Comparison of ENCODE assay signal across 10 cellular contexts in the genomic region with DNA sequence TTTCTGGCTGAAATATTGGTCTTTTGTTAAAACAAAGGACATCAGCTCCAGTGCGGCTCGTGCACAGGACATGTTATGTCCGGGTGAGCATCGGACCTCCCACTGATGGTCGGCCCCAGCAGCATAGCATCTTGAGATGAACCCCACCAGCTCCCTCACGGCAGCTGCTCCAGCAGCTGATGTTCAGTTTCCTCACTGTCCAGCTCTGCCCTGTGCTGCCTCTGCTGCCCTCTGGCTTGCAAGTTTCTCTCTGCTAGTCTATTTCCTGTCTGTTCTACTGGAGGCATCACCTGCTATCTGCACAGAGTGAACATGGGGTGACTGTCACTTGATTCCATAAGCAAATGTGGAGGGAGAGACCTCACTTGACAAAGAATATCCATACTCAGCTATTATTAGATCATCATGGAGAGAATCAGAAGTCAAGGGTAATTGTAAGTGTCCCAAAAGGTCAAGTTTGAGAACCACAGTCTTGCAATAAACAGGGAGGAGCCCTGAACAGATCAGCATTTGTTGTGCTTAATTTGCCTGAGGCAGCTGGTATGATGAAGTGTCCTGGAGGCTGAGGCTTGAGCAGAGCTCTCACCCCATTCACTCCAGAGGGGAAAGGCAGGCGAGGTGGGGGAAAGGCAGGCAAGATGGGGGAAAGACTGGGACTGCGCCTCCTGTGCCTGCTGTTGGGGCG.
DNase-seq lines count a peak whose midpoint lies in the region; ATAC-seq and TF ChIP-seq lines count a peak whose summit lies in the region.
"Had no signal": no experiment of that assay in that cellular context is flagged by ENCODE, and none has a peak within 500 bp of the region (broad histone marks: within the 10 kb centered on the region; RNA-seq: fewer than 3 reads in every experiment).

No MANE protein-coding gene starts in this region.

- DNase-seq in GM23248 (peak; percentile 70), OCI-M1 (lab: John Stamatoyannopoulos, UW) (peak; percentile 9), fibroblast of pulmonary artery (ENCODE audit: low read depth) (peak; percentile 48), posterior cingulate gyrus (peak in 8 of 10 donors; percentile 57 to 95 (median 69)), T-helper 1 cell (no peak)
- no peak for DNase-seq in stimulated activated CD4-positive, alpha-beta T cell treated with anti-CD3 and anti-CD28 coated beads, Interleukin-4, amount 100 ng/mL, for 1 hour
- DNase-seq in stimulated activated CD4-positive, alpha-beta T cell treated with anti-CD3 and anti-CD28 coated beads, Interleukin-12 subunit alpha, Interleukin-12 subunit beta, amount 100 ng/mL, for 4 hours: no peak
- DNase-seq in natural killer cell treated with Interleukin-12 subunit alpha and Interleukin-12 subunit beta and Interleukin-15 and Interleukin-18, amount 100 ng/mL, for 72 hours (ENCODE audit: low spot score): no peak

- no peaks in the 10 kb centered on the region for H3K9me3 ChIP-seq in GM23248 (ENCODE audit: low read depth)
- H3K9me3 ChIP-seq: SJSA1 had no signal

- H3K9me2 ChIP-seq in GM23248 (ENCODE audit: insufficient read depth): no peaks in the 10 kb centered on the region

- peaks cover 37% of the 10 kb centered on the region for H3K4me1 ChIP-seq in GM23248 (ENCODE audit: insufficient read depth)
- H3K4me1 ChIP-seq: parathyroid adenoma had no signal

- ATAC-seq in natural killer cell treated with Interleukin-12 subunit alpha and Interleukin-12 subunit beta and Interleukin-15 and Interleukin-18, amount 100 ng/mL, for 72 hours: no peak

- H3K27ac Mint-ChIP-seq in natural killer cell treated with Interleukin-12 subunit alpha and Interleukin-12 subunit beta and Interleukin-15 and Interleukin-18, amount 100 ng/mL, for 72 hours: no peak overlapping the region

- no peaks in the 10 kb centered on the region for H4K20me1 ChIP-seq in GM23248 (ENCODE audit: insufficient read depth)

- H3K27me3 ChIP-seq in GM23248 (replicated peaks; ENCODE audit: insufficient read depth): no peaks in the 10 kb centered on the region
- H3K27me3 ChIP-seq: SJSA1 had no signal

- no peaks in the 10 kb centered on the region for H3K36me3 ChIP-seq in GM23248 (ENCODE audit: low read depth)
- H3K36me3 ChIP-seq: SJSA1 had no signal

- WGBS in GM23248 (ENCODE audit: low coverage in 1 of 2, low lambda C conversion rate in 2 of 2, missing lambda C conversion rate in 2 of 2), 2 experiments: 82 to 88% methylated on average over 9 of the region's 9 CpGs

- no peaks in the 10 kb centered on the region for H3K79me2 ChIP-seq in GM23248 (ENCODE audit: insufficient read depth)
- H3K79me2 ChIP-seq: parathyroid adenoma had no signal

- no peak overlapping the region for H3K4me3 ChIP-seq in GM23248
- H3K4me3 ChIP-seq in fibroblast of pulmonary artery (replicated peaks; ENCODE audit: low read depth, low read length): no peak overlapping the region
- H3K4me3 ChIP-seq: SJSA1 had no signal

- H3F3A ChIP-seq in GM23248 (ENCODE audit: insufficient read depth): peaks cover 39% of the 10 kb centered on the region

- no peaks in the 10 kb centered on the region for H3K4me1 Mint-ChIP-seq in natural killer cell treated with Interleukin-12 subunit alpha and Interleukin-12 subunit beta and Interleukin-15 and Interleukin-18, amount 100 ng/mL, for 72 hours (ENCODE audit: low read depth in 2 of 2)

- in situ Hi-C loops in GM23248 (cut with MboI): no loop called here

- H2AFZ ChIP-seq in GM23248: no peak overlapping the region
- H2AFZ ChIP-seq: parathyroid adenoma had no signal

- peak; percentile 58 for TF ChIP-seq CTCF in fibroblast of pulmonary artery (IDR thresholded peaks at IDR 0.05; ENCODE audit: low read length, missing control alignments)

- intact Hi-C loops in posterior cingulate gyrus (cut with DNase I): loop anchor here (1.0 to 10.0 kb wide), 2 partner anchors 87 to 362 kb away; no protein-coding TSS in a partner anchor

- peaks cover 11% of the 10 kb centered on the region for H3K9me3 Mint-ChIP-seq in natural killer cell treated with Interleukin-12 subunit alpha and Interleukin-12 subunit beta and Interleukin-15 and Interleukin-18, amount 100 ng/mL, for 72 hours

- peak overlapping the region; percentile 42; the same call in 1 of the 2 replicates for H3K9ac ChIP-seq in GM23248
- H3K9ac ChIP-seq: parathyroid adenoma had no signal

- no peaks in the 10 kb centered on the region for H3K27me3 Mint-ChIP-seq in natural killer cell treated with Interleukin-12 subunit alpha and Interleukin-12 subunit beta and Interleukin-15 and Interleukin-18, amount 100 ng/mL, for 72 hours

- H3K4me3 Mint-ChIP-seq in natural killer cell treated with Interleukin-12 subunit alpha and Interleukin-12 subunit beta and Interleukin-15 and Interleukin-18, amount 100 ng/mL, for 72 hours: no peak overlapping the region

- peak overlapping the region; percentile 52 for H3K27ac ChIP-seq in GM23248
- H3K27ac ChIP-seq: parathyroid adenoma, SJSA1 had no signal

- no peak overlapping the region for H3K4me2 ChIP-seq in GM23248 (ENCODE audit: unreplicated experiment)

- no peaks in the 10 kb centered on the region for H3K36me3 Mint-ChIP-seq in natural killer cell treated with Interleukin-12 subunit alpha and Interleukin-12 subunit beta and Interleukin-15 and Interleukin-18, amount 100 ng/mL, for 72 hours

Comparison
In these comparisons a context has a peak if more than half of its experiments do, and no peak if none do; other contexts are left out.
1. DNase-seq: peak in GM23248 (single experiment), OCI-M1 (single experiment), fibroblast of pulmonary artery (single experiment) and posterior cingulate gyrus (8 of 10); none in stimulated activated CD4-positive, alpha-beta T cell treated with anti-CD3 and anti-CD28 coated beads, Interleukin-4, amount 100 ng/mL, for 1 hour (single experiment), T-helper 1 cell (0 of 5), stimulated activated CD4-positive, alpha-beta T cell treated with anti-CD3 and anti-CD28 coated beads, Interleukin-12 subunit alpha, Interleukin-12 subunit beta, amount 100 ng/mL, for 4 hours (single experiment) and natural killer cell treated with Interleukin-12 subunit alpha and Interleukin-12 subunit beta and Interleukin-15 and Interleukin-18, amount 100 ng/mL, for 72 hours (single experiment).